Comparison of ENCODE assay signal across 8 cellular contexts in genomic region chrX:136168929-136169735, GRCh38. TPM values are rescaled to one million over a fixed set of nuclear protein-coding genes. Genes with fewer than 3 reads are reported as not detected.
DNase-seq lines count a peak whose midpoint lies in the region; ATAC-seq and TF ChIP-seq lines count a peak whose summit lies in the region.

No MANE protein-coding gene starts in this region.

- BruUV-seq in A673 (replicated peaks; lab: Mats Ljungman, UMichigan), result no TSS peak

- CTCF ChIA-PET in A673 (lab: Charles Lee), result no interaction called here

- H3K36me3 ChIP-seq in A673 (ENCODE audit: insufficient read depth, low read length, poor library complexity, severe bottlenecking), result no peaks in the 10 kb centered on the region
- H3K36me3 ChIP-seq in lower lobe of right lung, result no peaks in the 10 kb centered on the region

- intact Hi-C loops in A673 (cut with micrococcal nuclease; ENCODE audit: unreplicated experiment) (loop anchor here (10.0 kb wide), 1 partner anchor 526 kb away; no protein-coding TSS in a partner anchor), lower lobe of right lung (cut with DNase I) (no loop called here)

- POLR2A ChIA-PET in A673 (lab: Charles Lee; ENCODE audit: low non-redundant PET), result no interaction called here

- H3K4me1 ChIP-seq in A673 (ENCODE audit: insufficient read depth, low read length, poor library complexity, severe bottlenecking), result no peaks in the 10 kb centered on the region
- H3K4me1 ChIP-seq in lower lobe of right lung, result peaks cover 4% of the 10 kb centered on the region

- ATAC-seq in lower lobe of right lung (peak; percentile 79 to 88), HG02885 (IDR thresholded peaks at IDR 0.05; ENCODE audit: poor library complexity, unreplicated experiment) (no peak), HG03025 (IDR thresholded peaks at IDR 0.05; ENCODE audit: low FRiP score, unreplicated experiment) (no peak), GM21576 (IDR thresholded peaks at IDR 0.05; ENCODE audit: unreplicated experiment) (no peak)

- TF ChIP-seq CTCF in A673 (conservative IDR thresholded peaks at IDR 0.05; ENCODE audit: low read depth, low read length) (no peak), lower lobe of right lung (IDR thresholded peaks at IDR 0.05) (no peak)

- H3K27me3 ChIP-seq in A673 (replicated peaks; ENCODE audit: insufficient read depth, low read depth, low read length, poor library complexity), result no peaks in the 10 kb centered on the region
- H3K27me3 ChIP-seq in lower lobe of right lung (ENCODE audit: low read depth), result no peaks in the 10 kb centered on the region

- H3K27ac ChIP-seq in A673 (ENCODE audit: low read depth, low read length, poor library complexity, severe bottlenecking), result no peak overlapping the region
- peak overlapping the region; percentile 74 for H3K27ac ChIP-seq in lower lobe of right lung

- H3K9me3 ChIP-seq in A673 (ENCODE audit: low read depth, low read length, poor library complexity, severe bottlenecking) (no peaks in the 10 kb centered on the region), lower lobe of right lung (no peaks in the 10 kb centered on the region)

- H3K4me3 ChIP-seq in A673 (ENCODE audit: low read depth, low read length, poor library complexity, severe bottlenecking) (no peak overlapping the region), lower lobe of right lung (no peak overlapping the region)

- peak; percentile 58 for DNase-seq in A673 (ENCODE audit: low spot score)
- DNase-seq in NCI-H1694 treated with DMSO at 0.1 percent for 48 hours (lab: John Stamatoyannopoulos, UW), result peak; percentile 49
- DNase-seq in dermis blood vessel endothelial cell, result peak; percentile 93
- no peak for DNase-seq in lower lobe of right lung
- DNase-seq in central memory CD4-positive, alpha-beta T cell, result no peak

RNA-seq across cellular contexts. Expression of gene FHL1, which starts 21.8 kb away (rescaled TPM):
- total RNA-seq in A673 (2021) (14.9 and 30.7 TPM in 2 replicates), dermis blood vessel endothelial cell (59.6 and 86.6 TPM in 2 replicates), lower lobe of right lung (248 TPM)

Comparison
In these comparisons a context has a peak if more than half of its experiments do, and no peak if none do; other contexts are left out.
1. DNase-seq: peak in A673 (single experiment), NCI-H1694 treated with DMSO at 0.1 percent for 48 hours (single experiment) and dermis blood vessel endothelial cell (single experiment); none in lower lobe of right lung (single experiment) and central memory CD4-positive, alpha-beta T cell (single experiment).
2. ATAC-seq: peak in lower lobe of right lung (2 of 2); none in HG02885 (single experiment), HG03025 (single experiment) and GM21576 (single experiment).